1 cellular context compared by ENCODE assay signal in genomic region chrX:25020391-25021131, GRCh38.
TF ChIP-seq lines count a peak whose summit lies in the region.

No MANE protein-coding gene starts in this region.

TF ChIP-seq in HEK293, 187 proteins besides CTCF, POLR2A, EP300 and RAD21 (continued from another document and continues in another):
- TF ChIP-seq ZNF518A (tag by site-specific recombination; conservative IDR thresholded peaks at IDR 0.05; ENCODE audit: low read depth) = no peak
- no peak for TF ChIP-seq RBAK (tag by site-specific recombination; IDR thresholded peaks at IDR 0.05)
- TF ChIP-seq, protein P1, sequence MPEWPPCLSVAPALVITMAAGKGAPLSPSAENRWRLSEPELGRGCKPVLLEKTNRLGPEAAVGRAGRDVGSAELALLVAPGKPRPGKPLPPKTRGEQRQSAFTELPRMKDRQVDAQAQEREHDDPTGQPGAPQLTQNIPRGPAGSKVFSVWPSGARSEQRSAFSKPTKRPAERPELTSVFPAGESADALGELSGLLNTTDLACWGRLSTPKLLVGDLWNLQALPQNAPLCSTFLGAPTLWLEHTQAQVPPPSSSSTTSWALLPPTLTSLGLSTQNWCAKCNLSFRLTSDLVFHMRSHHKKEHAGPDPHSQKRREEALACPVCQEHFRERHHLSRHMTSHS (tag by site-specific recombination; IDR thresholded peaks at IDR 0.05) = no peak
- no peak for TF ChIP-seq ZNF311 (tag by site-specific recombination; IDR thresholded peaks at IDR 0.05; ENCODE audit: borderline replicate concordance)
- peak; percentile 49; the same call in 1 of the 2 replicates for TF ChIP-seq GLIS2 (tag by site-specific recombination; IDR thresholded peaks at IDR 0.05)
- TF ChIP-seq ZNF48 (tag by site-specific recombination; IDR thresholded peaks at IDR 0.05) = no peak
- no peak for TF ChIP-seq SP3 (tag by site-specific recombination; IDR thresholded peaks at IDR 0.05)
- TF ChIP-seq ZNF529 (tag by site-specific recombination; IDR thresholded peaks at IDR 0.05; ENCODE audit: insufficient replicate concordance) = no peak
- TF ChIP-seq ZNF433 (tag by site-specific recombination; IDR thresholded peaks at IDR 0.05; ENCODE audit: low read depth) = no peak
- no peak for TF ChIP-seq ZNF354C (tag by site-specific recombination; IDR thresholded peaks at IDR 0.05; ENCODE audit: borderline replicate concordance, low read depth)
- 0 out of 2 replicates have a peak, but pooled peaks have one; percentile 14 for TF ChIP-seq ZNF777 (tag by site-specific recombination; IDR thresholded peaks at IDR 0.05; ENCODE audit: borderline replicate concordance)
- no peak for TF ChIP-seq ELK4 (IDR thresholded peaks at IDR 0.05; ENCODE audit: borderline replicate concordance, low read depth, low read length)
- TF ChIP-seq ZNF830 (tag by site-specific recombination; IDR thresholded peaks at IDR 0.05; ENCODE audit: low read depth) = no peak
- TF ChIP-seq KLF9 (tag by site-specific recombination; IDR thresholded peaks at IDR 0.05; ENCODE audit: low read depth) = 0 out of 2 replicates have a peak, but pooled peaks have one; percentile 15
- 0 out of 2 replicates have a peak, but pooled peaks have one; percentile 30 for TF ChIP-seq ZSCAN30 (tag by site-specific recombination; IDR thresholded peaks at IDR 0.05)
- TF ChIP-seq ZNF114 (tag by site-specific recombination; IDR thresholded peaks at IDR 0.05) = no peak
- no peak for TF ChIP-seq ZNF645 (tag by site-specific recombination; IDR thresholded peaks at IDR 0.05)
- no peak for TF ChIP-seq ZNF549 (tag by site-specific recombination; IDR thresholded peaks at IDR 0.05)
- no peak for TF ChIP-seq ZNF658 (tag by site-specific recombination; IDR thresholded peaks at IDR 0.05)
- TF ChIP-seq ZNF423 (tag by site-specific recombination; IDR thresholded peaks at IDR 0.05) = no peak
- TF ChIP-seq ZNF202 (tag by site-specific recombination; IDR thresholded peaks at IDR 0.05; ENCODE audit: borderline replicate concordance) = no peak
- no peak; the same call in 1 of the 2 replicates for TF ChIP-seq ZBTB8A (tag by site-specific recombination; IDR thresholded peaks at IDR 0.05)
- no peak; the same call in 1 of the 2 replicates for TF ChIP-seq KLF10 (tag by site-specific recombination; IDR thresholded peaks at IDR 0.05)
- TF ChIP-seq ZNF610 (tag by site-specific recombination; IDR thresholded peaks at IDR 0.05; ENCODE audit: borderline replicate concordance) = no peak
- TF ChIP-seq ZNF670 (tag by site-specific recombination; IDR thresholded peaks at IDR 0.05; ENCODE audit: low read depth) = no peak
- TF ChIP-seq ZBTB20 (tag by site-specific recombination; IDR thresholded peaks at IDR 0.05) = no peak
- no peak for TF ChIP-seq SCRT2 (tag by site-specific recombination; IDR thresholded peaks at IDR 0.05)
- TF ChIP-seq ZNF341 (tag by site-specific recombination; IDR thresholded peaks at IDR 0.05; ENCODE audit: low read depth) = no peak
- no peak for TF ChIP-seq BCL6B (tag by site-specific recombination; IDR thresholded peaks at IDR 0.05)
- no peak for TF ChIP-seq ZNF792 (tag by site-specific recombination; IDR thresholded peaks at IDR 0.05)
- TF ChIP-seq ZNF223 (tag by site-specific recombination; IDR thresholded peaks at IDR 0.05) = no peak
- TF ChIP-seq BCL11B (tag by site-specific recombination; IDR thresholded peaks at IDR 0.05; ENCODE audit: low read depth) = no peak
- TF ChIP-seq ZBTB17 (tag by site-specific recombination; IDR thresholded peaks at IDR 0.05) = no peak
- TF ChIP-seq, protein P2, sequence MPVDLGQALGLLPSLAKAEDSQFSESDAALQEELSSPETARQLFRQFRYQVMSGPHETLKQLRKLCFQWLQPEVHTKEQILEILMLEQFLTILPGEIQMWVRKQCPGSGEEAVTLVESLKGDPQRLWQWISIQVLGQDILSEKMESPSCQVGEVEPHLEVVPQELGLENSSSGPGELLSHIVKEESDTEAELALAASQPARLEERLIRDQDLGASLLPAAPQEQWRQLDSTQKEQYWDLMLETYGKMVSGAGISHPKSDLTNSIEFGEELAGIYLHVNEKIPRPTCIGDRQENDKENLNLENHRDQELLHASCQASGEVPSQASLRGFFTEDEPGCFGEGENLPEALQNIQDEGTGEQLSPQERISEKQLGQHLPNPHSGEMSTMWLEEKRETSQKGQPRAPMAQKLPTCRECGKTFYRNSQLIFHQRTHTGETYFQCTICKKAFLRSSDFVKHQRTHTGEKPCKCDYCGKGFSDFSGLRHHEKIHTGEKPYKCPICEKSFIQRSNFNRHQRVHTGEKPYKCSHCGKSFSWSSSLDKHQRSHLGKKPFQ (tag by site-specific recombination; IDR thresholded peaks at IDR 0.05) = no peak
- no peak for TF ChIP-seq ZNF19 (tag by site-specific recombination; IDR thresholded peaks at IDR 0.05; ENCODE audit: low read depth)
- TF ChIP-seq ZNF10 (tag by site-specific recombination; IDR thresholded peaks at IDR 0.05) = no peak
- no peak for TF ChIP-seq ZBTB21 (tag by site-specific recombination; IDR thresholded peaks at IDR 0.05)
- TF ChIP-seq ZNF747 (tag by site-specific recombination; IDR thresholded peaks at IDR 0.05) = no peak
- TF ChIP-seq ZFP41 (tag by site-specific recombination; IDR thresholded peaks at IDR 0.05; ENCODE audit: borderline replicate concordance) = no peak
- TF ChIP-seq ZXDB (tag by site-specific recombination; IDR thresholded peaks at IDR 0.05) = no peak
- TF ChIP-seq MYNN (tag by site-specific recombination; IDR thresholded peaks at IDR 0.05; ENCODE audit: borderline replicate concordance) = no peak
- TF ChIP-seq ZNF2 (tag by site-specific recombination; IDR thresholded peaks at IDR 0.05) = 0 out of 2 replicates have a peak, but pooled peaks have one; percentile 25
- TF ChIP-seq ZNF701 (tag by site-specific recombination; IDR thresholded peaks at IDR 0.05) = no peak
- TF ChIP-seq ZNF660 (tag by site-specific recombination; IDR thresholded peaks at IDR 0.05) = 0 out of 2 replicates have a peak, but pooled peaks have one; percentile 52
- peak; percentile 91 for TF ChIP-seq PRDM10 (tag by site-specific recombination; IDR thresholded peaks at IDR 0.05)
- no peak for TF ChIP-seq ZNF426 (tag by site-specific recombination; IDR thresholded peaks at IDR 0.05)
- peak; percentile 73; the same call in 1 of the 2 replicates for TF ChIP-seq ZBTB10 (tag by site-specific recombination; IDR thresholded peaks at IDR 0.05)
- TF ChIP-seq YY2 (tag by site-specific recombination; IDR thresholded peaks at IDR 0.05) = no peak
- no peak for TF ChIP-seq TCF7L2 (IDR thresholded peaks at IDR 0.05; ENCODE audit: borderline replicate concordance, low read depth, low read length)
- TF ChIP-seq ZNF776 (tag by site-specific recombination; IDR thresholded peaks at IDR 0.05; ENCODE audit: borderline replicate concordance) = no peak
- TF ChIP-seq ZNF544 (tag by site-specific recombination; IDR thresholded peaks at IDR 0.05) = no peak
- 0 out of 2 replicates have a peak, but pooled peaks have one; percentile 29 for TF ChIP-seq ZEB2 (tag by site-specific recombination; IDR thresholded peaks at IDR 0.05)
